ENCODE assay signal across 8 cellular contexts in the genomic region with DNA sequence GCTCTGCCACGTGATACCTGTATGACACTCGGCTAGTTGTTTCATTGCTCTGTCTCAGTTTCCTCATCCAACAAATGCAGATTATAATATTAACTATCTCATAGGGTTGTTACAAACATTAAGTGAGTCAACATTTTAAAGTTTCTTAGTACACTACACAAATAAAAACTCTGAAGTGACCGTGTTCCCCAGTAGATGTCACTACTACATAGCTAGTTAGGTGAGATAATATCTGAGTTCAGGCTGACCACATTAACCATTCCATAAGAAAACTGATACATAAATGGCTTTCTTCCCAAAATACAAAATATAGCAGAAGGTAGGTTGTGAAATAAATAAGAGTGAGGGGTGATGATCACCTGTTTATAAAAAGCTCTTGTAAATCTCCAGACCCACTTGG.
DNase-seq lines count a peak whose midpoint lies in the region; ATAC-seq and TF ChIP-seq lines count a peak whose summit lies in the region.

No MANE protein-coding gene starts in this region.

- peak; percentile 88 for ATAC-seq in SK-N-SH treated with all-trans-retinoic acid at 6 μM for 48 hours
- no peak for ATAC-seq in activated naive CD4-positive, alpha-beta T cell treated with anti-CD3 and anti-CD28 coated beads, Interleukin-2, amount 50 U/mL, for 72 hours

- no peaks in the 10 kb centered on the region for H3K9me3 Mint-ChIP-seq in activated naive CD4-positive, alpha-beta T cell treated with anti-CD3 and anti-CD28 coated beads, Interleukin-2, amount 50 U/mL, for 72 hours

- no peak overlapping the region for H3K4me3 ChIP-seq in Jurkat, Clone E6-1 (ENCODE audit: low read length)

- H3K27ac Mint-ChIP-seq in activated naive CD4-positive, alpha-beta T cell treated with anti-CD3 and anti-CD28 coated beads, Interleukin-2, amount 50 U/mL, for 72 hours, result no peak overlapping the region

- H3K36me3 Mint-ChIP-seq in activated naive CD4-positive, alpha-beta T cell treated with anti-CD3 and anti-CD28 coated beads, Interleukin-2, amount 50 U/mL, for 72 hours, result no peaks in the 10 kb centered on the region

- peak; percentile 39 for DNase-seq in COLO829 (ENCODE audit: low spot score)
- peak; percentile 14 for DNase-seq in Jurkat, Clone E6-1 (ENCODE audit: low read depth, low spot score)
- peak; percentile 58 for DNase-seq in iris pigment epithelial cell (ENCODE audit: low read depth)
- no peak for DNase-seq in activated T-cell treated with anti-CD3 and anti-CD28 coated beads, Interleukin-2, amount 50 U/mL, for 1 hour
- no peak for DNase-seq in activated naive CD4-positive, alpha-beta T cell treated with anti-CD3 and anti-CD28 coated beads, Interleukin-2, amount 50 U/mL, for 72 hours (ENCODE audit: low spot score in 2 of 2)
- no peak for DNase-seq in amygdala (lab: John Stamatoyannopoulos, UW)
- no peak for DNase-seq in activated CD4-positive, alpha-beta T cell treated with anti-CD3 and anti-CD28 coated beads for 4 hours

TF ChIP-seq in SK-N-SH treated with all-trans-retinoic acid at 6 μM for 48 hours, 23 proteins besides CTCF, POLR2A, EP300 and RAD21:
- TF ChIP-seq OSR1 (CRISPR knock-in tag; IDR thresholded peaks at IDR 0.05) (no peak), TOX (CRISPR knock-in tag; IDR thresholded peaks at IDR 0.05; ENCODE audit: borderline replicate concordance) (no peak), CSDC2 (CRISPR knock-in tag; IDR thresholded peaks at IDR 0.05) (no peak), PPARA (CRISPR knock-in tag; IDR thresholded peaks at IDR 0.05; ENCODE audit: borderline replicate concordance) (no peak), ZFP30 (CRISPR knock-in tag; IDR thresholded peaks at IDR 0.05) (no peak), ESRRG (CRISPR knock-in tag; IDR thresholded peaks at IDR 0.05) (no peak), ISL1 (CRISPR knock-in tag; IDR thresholded peaks at IDR 0.05) (no peak), ZNF8 (CRISPR knock-in tag; IDR thresholded peaks at IDR 0.05) (no peak)
- TF ChIP-seq, protein P1, sequence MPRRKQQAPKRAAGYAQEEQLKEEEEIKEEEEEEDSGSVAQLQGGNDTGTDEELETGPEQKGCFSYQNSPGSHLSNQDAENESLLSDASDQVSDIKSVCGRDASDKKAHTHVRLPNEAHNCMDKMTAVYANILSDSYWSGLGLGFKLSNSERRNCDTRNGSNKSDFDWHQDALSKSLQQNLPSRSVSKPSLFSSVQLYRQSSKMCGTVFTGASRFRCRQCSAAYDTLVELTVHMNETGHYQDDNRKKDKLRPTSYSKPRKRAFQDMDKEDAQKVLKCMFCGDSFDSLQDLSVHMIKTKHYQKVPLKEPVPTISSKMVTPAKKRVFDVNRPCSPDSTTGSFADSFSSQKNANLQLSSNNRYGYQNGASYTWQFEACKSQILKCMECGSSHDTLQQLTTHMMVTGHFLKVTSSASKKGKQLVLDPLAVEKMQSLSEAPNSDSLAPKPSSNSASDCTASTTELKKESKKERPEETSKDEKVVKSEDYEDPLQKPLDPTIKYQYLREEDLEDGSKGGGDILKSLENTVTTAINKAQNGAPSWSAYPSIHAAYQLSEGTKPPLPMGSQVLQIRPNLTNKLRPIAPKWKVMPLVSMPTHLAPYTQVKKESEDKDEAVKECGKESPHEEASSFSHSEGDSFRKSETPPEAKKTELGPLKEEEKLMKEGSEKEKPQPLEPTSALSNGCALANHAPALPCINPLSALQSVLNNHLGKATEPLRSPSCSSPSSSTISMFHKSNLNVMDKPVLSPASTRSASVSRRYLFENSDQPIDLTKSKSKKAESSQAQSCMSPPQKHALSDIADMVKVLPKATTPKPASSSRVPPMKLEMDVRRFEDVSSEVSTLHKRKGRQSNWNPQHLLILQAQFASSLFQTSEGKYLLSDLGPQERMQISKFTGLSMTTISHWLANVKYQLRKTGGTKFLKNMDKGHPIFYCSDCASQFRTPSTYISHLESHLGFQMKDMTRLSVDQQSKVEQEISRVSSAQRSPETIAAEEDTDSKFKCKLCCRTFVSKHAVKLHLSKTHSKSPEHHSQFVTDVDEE (CRISPR knock-in tag; IDR thresholded peaks at IDR 0.05), result no peak
- TF ChIP-seq, protein P2, sequence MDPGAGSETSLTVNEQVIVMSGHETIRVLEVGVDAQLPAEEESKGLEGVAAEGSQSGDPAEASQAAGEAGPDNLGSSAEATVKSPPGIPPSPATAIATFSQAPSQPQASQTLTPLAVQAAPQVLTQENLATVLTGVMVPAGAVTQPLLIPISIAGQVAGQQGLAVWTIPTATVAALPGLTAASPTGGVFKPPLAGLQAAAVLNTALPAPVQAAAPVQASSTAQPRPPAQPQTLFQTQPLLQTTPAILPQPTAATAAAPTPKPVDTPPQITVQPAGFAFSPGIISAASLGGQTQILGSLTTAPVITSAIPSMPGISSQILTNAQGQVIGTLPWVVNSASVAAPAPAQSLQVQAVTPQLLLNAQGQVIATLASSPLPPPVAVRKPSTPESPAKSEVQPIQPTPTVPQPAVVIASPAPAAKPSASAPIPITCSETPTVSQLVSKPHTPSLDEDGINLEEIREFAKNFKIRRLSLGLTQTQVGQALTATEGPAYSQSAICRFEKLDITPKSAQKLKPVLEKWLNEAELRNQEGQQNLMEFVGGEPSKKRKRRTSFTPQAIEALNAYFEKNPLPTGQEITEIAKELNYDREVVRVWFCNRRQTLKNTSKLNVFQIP (CRISPR knock-in tag; IDR thresholded peaks at IDR 0.05; ENCODE audit: borderline replicate concordance, low read depth), result no peak
- TF ChIP-seq, protein P3, sequence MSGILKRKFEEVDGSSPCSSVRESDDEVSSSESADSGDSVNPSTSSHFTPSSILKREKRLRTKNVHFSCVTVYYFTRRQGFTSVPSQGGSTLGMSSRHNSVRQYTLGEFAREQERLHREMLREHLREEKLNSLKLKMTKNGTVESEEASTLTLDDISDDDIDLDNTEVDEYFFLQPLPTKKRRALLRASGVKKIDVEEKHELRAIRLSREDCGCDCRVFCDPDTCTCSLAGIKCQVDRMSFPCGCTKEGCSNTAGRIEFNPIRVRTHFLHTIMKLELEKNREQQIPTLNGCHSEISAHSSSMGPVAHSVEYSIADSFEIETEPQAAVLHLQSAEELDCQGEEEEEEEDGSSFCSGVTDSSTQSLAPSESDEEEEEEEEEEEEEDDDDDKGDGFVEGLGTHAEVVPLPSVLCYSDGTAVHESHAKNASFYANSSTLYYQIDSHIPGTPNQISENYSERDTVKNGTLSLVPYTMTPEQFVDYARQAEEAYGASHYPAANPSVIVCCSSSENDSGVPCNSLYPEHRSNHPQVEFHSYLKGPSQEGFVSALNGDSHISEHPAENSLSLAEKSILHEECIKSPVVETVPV (CRISPR knock-in tag; IDR thresholded peaks at IDR 0.05), result no peak

Comparison
In these comparisons a context has a peak if more than half of its experiments do, and no peak if none do; other contexts are left out.
1. DNase-seq: peak in COLO829 (single experiment), Jurkat, Clone E6-1 (single experiment) and iris pigment epithelial cell (single experiment); none in activated T-cell treated with anti-CD3 and anti-CD28 coated beads, Interleukin-2, amount 50 U/mL, for 1 hour (single experiment), activated naive CD4-positive, alpha-beta T cell treated with anti-CD3 and anti-CD28 coated beads, Interleukin-2, amount 50 U/mL, for 72 hours (0 of 2), amygdala (0 of 56) and activated CD4-positive, alpha-beta T cell treated with anti-CD3 and anti-CD28 coated beads for 4 hours (0 of 2).